ENCODE assay signal across 21 cellular contexts in the genomic region with DNA sequence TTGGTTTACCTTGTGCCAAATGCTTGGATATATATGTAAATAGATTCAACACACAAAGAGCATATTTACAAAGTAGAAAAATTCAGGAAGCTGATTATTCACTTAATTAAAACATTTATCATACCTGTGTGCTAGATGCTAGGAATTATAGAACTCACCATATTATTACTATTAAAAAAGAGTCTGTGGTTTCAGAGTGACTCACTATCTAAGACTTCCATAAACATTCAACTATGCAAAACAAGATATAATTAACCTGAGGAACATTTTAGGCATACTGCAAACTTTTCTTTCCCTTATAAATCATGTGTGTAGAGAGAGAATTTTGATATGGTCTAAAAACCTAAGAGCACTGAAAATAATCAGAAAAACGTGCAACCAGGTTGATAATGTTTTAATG. TPM values are rescaled to one million over a fixed set of nuclear protein-coding genes. Genes with fewer than 3 reads are reported as not detected.
DNase-seq lines count a peak whose midpoint lies in the region; ATAC-seq, FAIRE-seq and TF ChIP-seq lines count a peak whose summit lies in the region.
"Had no signal": no experiment of that assay in that cellular context is flagged by ENCODE, and none has a peak within 500 bp of the region (broad histone marks: within the 10 kb centered on the region; RNA-seq: fewer than 3 reads in every experiment).

No MANE protein-coding gene starts in this region.

- intact Hi-C loops in GM12878 (cut with micrococcal nuclease; ENCODE audit: unreplicated experiment): loop anchor here (2.0 kb wide), 1 partner anchor 17 kb away; no protein-coding TSS in a partner anchor

- CTCF ChIA-PET in GM12878 (lab: Yijun Ruan, JAX): no interaction called here

- no peak for ATAC-seq in GM12878
- ATAC-seq in HG03175 (IDR thresholded peaks at IDR 0.05; ENCODE audit: unreplicated experiment): no peak
- no peak for ATAC-seq in GM18868 (IDR thresholded peaks at IDR 0.05; ENCODE audit: unreplicated experiment)
- ATAC-seq: lower lobe of right lung had no signal

- no peak for TF ChIP-seq CTCF in GM12878 (IDR thresholded peaks at IDR 0.05 in 2 of 3, conservative IDR thresholded peaks at IDR 0.05 in 1 of 3; ENCODE audit: control insufficient read depth in 2 of 3, extremely low read depth in 1 of 3, insufficient read depth in 1 of 3, low read depth in 3 of 3, low read length in 3 of 3)

- no peaks in the 10 kb centered on the region for H4K20me1 ChIP-seq in GM12878 (ENCODE audit: control insufficient read depth, insufficient read depth)

- WGBS in GM12878 (ENCODE audit: insufficient coverage, insufficient replicate concordance, low lambda C conversion rate, missing lambda C conversion rate): 5% methylated on average over 1 of the region's 1 CpG

- H3K36me3 ChIP-seq in GM12878 (ENCODE audit: control insufficient read depth in 2 of 2, insufficient read depth in 2 of 2, low read length in 1 of 2): peaks cover 11 to 26% of the 10 kb centered on the region in 2 experiments
- H3K36me3 ChIP-seq: HAP-1 had no signal

- H3K79me2 ChIP-seq in GM12878 (ENCODE audit: control insufficient read depth, insufficient read depth, low read length): peaks cover 12% of the 10 kb centered on the region

- no peak for TF ChIP-seq POLR2A in GM12878 (IDR thresholded peaks at IDR 0.05; ENCODE audit: low read depth, low read length)

- RAD21 ChIA-PET in GM12878 (lab: Charles Lee; ENCODE audit: unreplicated experiment): no interaction called here

- no peak for TF ChIP-seq RAD21 in GM12878 (IDR thresholded peaks at IDR 0.05; ENCODE audit: insufficient read depth, low read depth, low read length)

- POLR2A ChIA-PET in GM12878 (lab: Charles Lee): interaction anchor here (0.7 to 1.3 kb wide), 2 partner anchors 14 to 29 kb away, joined by 3 to 4 read pairs; no protein-coding TSS in a partner anchor

- no peak for FAIRE-seq in GM12878 (lab: Jason Lieb, UNC)
- FAIRE-seq: endometrium, GM18507, islet of Langerhans had no signal

- in situ Hi-C loops in GM12878 (cut with MboI): no loop called here

- H3K4me2 ChIP-seq in GM12878 (ENCODE audit: control insufficient read depth, insufficient read depth): no peak overlapping the region

- H3K27me3 ChIP-seq in GM12878 (replicated peaks in 1 of 2; ENCODE audit: control insufficient read depth in 2 of 2, insufficient read depth in 2 of 2, low read length in 1 of 2): no peaks in the 10 kb centered on the region

- SMC1A ChIA-PET in GM12878 (lab: Charles Lee; ENCODE audit: uncharacterized antibody, unreplicated experiment): interaction anchor here (0.6 to 1.5 kb wide), 4 partner anchors 14 to 46 kb away, joined by 3 to 4 read pairs (median 4); no protein-coding TSS in a partner anchor

- BruUV-seq in GM12878 (replicated peaks; lab: Mats Ljungman, UMichigan): no TSS peak

- peaks cover 20% of the 10 kb centered on the region for H3K4me1 ChIP-seq in GM12878 (ENCODE audit: control insufficient read depth, insufficient read depth, low read length)
- H3K4me1 ChIP-seq: lower lobe of right lung had no signal

- H3K9ac ChIP-seq in GM12878 (ENCODE audit: control insufficient read depth, insufficient read depth, low read length): no peak overlapping the region

- TF ChIP-seq EP300 in GM12878 (IDR thresholded peaks at IDR 0.05; ENCODE audit: borderline replicate concordance in 1 of 2, control insufficient read depth in 1 of 2, low read depth in 2 of 2, low read length in 2 of 2): no peak

- no peak overlapping the region for H2AFZ ChIP-seq in GM12878 (ENCODE audit: control insufficient read depth, low read depth, low read length)

- H3K9me3 ChIP-seq in GM12878 (replicated peaks; ENCODE audit: control insufficient read depth, insufficient read depth, low read length): no peaks in the 10 kb centered on the region; the same call in 2 of the 3 replicates
- H3K9me3 ChIP-seq: HAP-1, lower lobe of right lung had no signal

- no peak overlapping the region for H3K27ac ChIP-seq in GM12878 (ENCODE audit: control insufficient read depth, insufficient read depth)
- H3K27ac ChIP-seq: C4-2B, lower lobe of right lung had no signal

- DNase-seq in GM03348 (ENCODE audit: low spot score): peak; percentile 15
- DNase-seq in LHCN-M2 (ENCODE audit: low read depth): peak; percentile 21
- no peak for DNase-seq in GM12878 (ENCODE audit: low read depth, low spot score)
- peak; percentile 63 for DNase-seq in iris pigment epithelial cell (ENCODE audit: low read depth)
- DNase-seq in superior temporal gyrus (ENCODE audit: extremely low spot score): no peak
- no peak for DNase-seq in activated naive CD4-positive, alpha-beta T cell treated with anti-CD3 and anti-CD28 coated beads, Interleukin-2, amount 50 U/mL, for 16 hours
- DNase-seq: activated B cell treated with CpG ODN at 0.5 μM for 24 hours; activated CD4-positive, alpha-beta memory T cell treated with anti-CD3 and anti-CD28 coated beads, Interleukin-2, amount 10 ng/mL, durations not matched to agents 7 days and 5 days; activated effector memory CD4-positive, alpha-beta T cell treated with Interleukin-2 at 50 U/mL for 16 hours; lower lobe of right lung; NCI-H1092; NCI-H510A treated with DMSO at 0.1 percent for 48 hours; T1000 had no signal

- no peak overlapping the region for H3K4me3 ChIP-seq in GM12878
- H3K4me3 ChIP-seq: HAP-1, lower lobe of right lung had no signal

TF ChIP-seq in GM12878, 131 proteins besides CTCF, POLR2A, EP300 and RAD21:
- no peak for TF ChIP-seq POU2F2 (IDR thresholded peaks at IDR 0.05; ENCODE audit: borderline replicate concordance, low read depth, low read length)
- 0 out of 2 replicates have a peak, but pooled peaks have one; percentile 6 for TF ChIP-seq JUNB (IDR thresholded peaks at IDR 0.05)
TF ChIP-seq in GM12878: peak in this region for 1.

RNA-seq across cellular contexts. Expression of gene CTSC, which starts 27.3 kb away (rescaled TPM):
- total RNA-seq in LHCN-M2 (2014; rRNA removed): 27.6 and 32.5 TPM in 2 replicates
- polyA plus RNA-seq in LHCN-M2 (2012): 20.7 TPM
- 650 and 670 TPM in 2 replicates for total RNA-seq in GM12878 (2013; cell fraction: nucleolus; rRNA removed)
- total RNA-seq in GM12878 (2014; rRNA removed): 333 and 334 TPM in 2 replicates
- 342 and 372 TPM in 2 replicates for total RNA-seq in GM12878 (2014; rRNA removed; fragmentation: Illumina TruSeq; extraction: Trizol)
- total RNA-seq in GM12878 (2021): 359 and 381 TPM in 2 replicates
- 352 TPM for polyA plus RNA-seq in GM12878 (2011; ENCODE audit: low read depth)
- 478 and 566 TPM in 2 replicates for polyA plus RNA-seq in GM12878 (2011; rRNA removed)
- polyA plus RNA-seq in GM12878 (2011; cell fraction: cytosol; rRNA removed): 325 and 335 TPM in 2 replicates
- 201 and 223 TPM in 2 replicates for polyA plus RNA-seq in GM12878 (2011; cell fraction: nucleus; rRNA removed)
- polyA plus RNA-seq in GM12878 (2012): 359 and 451 TPM in 2 replicates
- polyA plus RNA-seq in GM12878 (2014; fragmentation: Illumina TruSeq; extraction: Trizol): 327 and 404 TPM in 2 replicates
- polyA plus RNA-seq in GM12878 (2014; fragmentation: Nextera tagmentation; extraction: Ambion mirVana): 1,000 to 10,000 TPM in 1 of 2 experiments, 100 to 1,000 TPM in 1; 709 to 1,123 TPM
- 277 and 289 TPM in 2 replicates for polyA plus RNA-seq in GM12878 (2014; rRNA removed)
- 100 to 1,000 TPM; 814 to 865 TPM for polyA plus RNA-seq in GM12878 (2016; fragmentation: Nextera tagmentation; extraction: Ambion mirVana)
- 215 and 312 TPM in 2 replicates for polyA minus RNA-seq in GM12878 (2011; rRNA and poly(A)+ RNA removed)
- polyA minus RNA-seq in GM12878 (2011; cell fraction: cytosol; rRNA and poly(A)+ RNA removed): 262 and 269 TPM in 2 replicates
- 301 and 500 TPM in 2 replicates for polyA minus RNA-seq in GM12878 (2011; cell fraction: nucleus; rRNA and poly(A)+ RNA removed)
- total RNA-seq: G401 had no signal

Comparison
In these comparisons a context has a peak if more than half of its experiments do, and no peak if none do; other contexts are left out.
1. DNase-seq: peak in GM03348 (single experiment), LHCN-M2 (single experiment) and iris pigment epithelial cell (single experiment); none in GM12878 (single experiment), superior temporal gyrus (single experiment) and activated naive CD4-positive, alpha-beta T cell treated with anti-CD3 and anti-CD28 coated beads, Interleukin-2, amount 50 U/mL, for 16 hours (single experiment).